Comparison of ENCODE assay signal across 1 cellular context in genomic region chr3:86771741-86772512, GRCh38.
TF ChIP-seq lines count a peak whose summit lies in the region.

No MANE protein-coding gene starts in this region.

TF ChIP-seq in WTC11, 78 proteins besides CTCF, POLR2A, EP300 and RAD21 (continued from another document):
- TF ChIP-seq ZSCAN18 (CRISPR knock-in tag; IDR thresholded peaks at IDR 0.05) (no peak), ZBTB43 (CRISPR knock-in tag; IDR thresholded peaks at IDR 0.05) (no peak), ATF2 (CRISPR knock-in tag; IDR thresholded peaks at IDR 0.05; ENCODE audit: borderline replicate concordance, low read depth) (no peak), OVOL2 (CRISPR knock-in tag; IDR thresholded peaks at IDR 0.05; ENCODE audit: borderline replicate concordance) (no peak), RELA (CRISPR knock-in tag; IDR thresholded peaks at IDR 0.05; ENCODE audit: borderline replicate concordance) (no peak), CREM (CRISPR knock-in tag; IDR thresholded peaks at IDR 0.05) (no peak), ZNF219 (CRISPR knock-in tag; IDR thresholded peaks at IDR 0.05; ENCODE audit: borderline replicate concordance) (no peak), ESRRA (CRISPR knock-in tag; IDR thresholded peaks at IDR 0.05; ENCODE audit: borderline replicate concordance) (no peak), CREB1 (CRISPR knock-in tag; IDR thresholded peaks at IDR 0.05) (no peak), FOXJ3 (CRISPR knock-in tag; IDR thresholded peaks at IDR 0.05; ENCODE audit: borderline replicate concordance) (no peak), PREB (CRISPR knock-in tag; IDR thresholded peaks at IDR 0.05; ENCODE audit: borderline replicate concordance) (no peak), FOXP4 (CRISPR knock-in tag; IDR thresholded peaks at IDR 0.05) (no peak), NFYB (CRISPR knock-in tag; conservative IDR thresholded peaks at IDR 0.05; ENCODE audit: low read depth) (no peak), HMGXB4 (CRISPR knock-in tag; IDR thresholded peaks at IDR 0.05) (no peak)
